In the genomic region with DNA sequence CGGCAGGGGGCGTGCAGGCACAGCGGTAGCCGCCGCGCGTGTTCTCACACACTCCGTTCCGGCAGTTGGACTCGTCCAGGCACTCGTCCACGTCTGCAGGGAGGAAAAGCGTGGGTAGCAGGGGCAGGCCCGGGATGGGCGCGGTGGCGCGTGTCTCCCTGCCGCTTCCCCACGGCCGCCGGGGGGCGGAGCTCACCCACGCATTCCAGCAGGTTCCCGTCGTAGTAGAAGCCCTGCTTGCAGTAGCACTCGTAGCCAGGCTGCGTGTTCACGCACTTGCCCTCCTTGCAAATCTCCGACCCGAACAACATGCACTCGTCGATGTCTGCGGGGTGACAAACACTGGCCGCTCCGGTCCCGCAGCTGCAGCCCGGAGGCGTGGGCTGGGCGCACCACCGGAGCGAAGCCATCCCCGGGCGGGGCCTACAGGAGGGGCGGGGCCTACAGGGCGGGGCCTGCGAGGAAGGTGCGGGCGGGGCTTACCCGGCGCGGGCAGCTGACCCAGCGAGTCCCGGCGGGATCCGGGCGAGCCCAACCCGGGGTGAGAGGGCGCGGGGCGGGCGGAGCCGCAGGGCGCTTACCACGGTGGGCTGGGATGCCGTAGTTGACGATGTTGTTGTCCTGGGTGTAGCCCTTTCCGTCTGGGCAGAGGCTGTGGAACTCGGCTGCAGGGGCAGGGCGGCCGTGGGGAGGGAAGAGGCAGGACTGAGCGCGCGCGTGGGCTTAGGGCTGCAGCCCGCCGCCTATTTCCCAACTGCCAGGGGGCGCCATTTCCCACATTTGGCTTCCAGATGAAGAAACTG, we compare ENCODE assay signal across 1 cellular context.
TF ChIP-seq lines count a peak whose summit lies in the region.

No MANE protein-coding gene starts in this region.

TF ChIP-seq in SK-N-SH treated with all-trans-retinoic acid at 6 μM for 48 hours, 23 proteins besides CTCF, POLR2A, EP300 and RAD21 (continued from another document):
- TF ChIP-seq POU6F1 (CRISPR knock-in tag; IDR thresholded peaks at IDR 0.05; ENCODE audit: borderline replicate concordance, low read depth): no peak
- no peak for TF ChIP-seq TSHZ2 (CRISPR knock-in tag; IDR thresholded peaks at IDR 0.05)
- no peak for TF ChIP-seq PPARA (CRISPR knock-in tag; IDR thresholded peaks at IDR 0.05; ENCODE audit: borderline replicate concordance)
